Comparison of ENCODE assay signal across 17 cellular contexts in the genomic region with DNA sequence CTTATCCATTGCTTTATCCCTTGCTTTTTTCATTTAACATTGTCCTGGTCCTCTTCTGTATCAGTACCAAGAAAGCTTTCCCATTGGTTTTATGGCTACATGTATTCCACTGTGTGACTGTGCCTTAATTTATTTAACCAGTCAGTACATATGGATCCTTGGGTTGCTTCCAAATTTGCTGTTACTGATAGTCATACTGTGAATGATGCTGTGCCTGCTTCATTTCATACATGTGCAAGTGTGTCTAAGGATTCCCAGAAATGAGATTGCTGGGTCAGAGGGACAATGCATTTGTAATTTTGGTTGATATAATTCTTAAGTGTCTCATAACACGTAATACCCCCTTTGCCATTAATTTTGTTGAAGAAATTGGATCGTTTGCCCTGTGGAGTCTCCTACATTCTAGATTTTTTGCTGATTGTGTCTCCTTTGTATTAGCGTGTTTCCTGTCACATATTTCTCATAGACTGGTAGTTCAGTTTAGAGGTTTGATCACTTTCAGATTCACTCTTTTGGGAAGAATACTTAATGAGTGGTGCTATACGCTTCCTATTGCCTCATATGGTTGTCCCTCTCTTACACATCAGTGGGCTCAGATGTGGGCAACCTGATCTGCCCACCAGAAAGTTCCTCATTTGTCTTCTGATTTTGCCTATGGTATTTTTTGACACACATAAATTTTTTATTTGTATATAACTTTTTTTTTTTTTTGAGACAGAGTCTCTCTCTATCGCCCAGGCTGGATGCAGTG. TPM values are rescaled to one million over a fixed set of nuclear protein-coding genes. Genes with fewer than 3 reads are reported as not detected.
A peak's percentile ranks its signal among the peaks of the same experiment; 100 is the strongest.
DNase-seq lines count a peak whose midpoint lies in the region; ATAC-seq, FAIRE-seq and TF ChIP-seq lines count a peak whose summit lies in the region.
"Had no signal": no experiment of that assay in that cellular context is flagged by ENCODE, and none has a peak within 500 bp of the region (broad histone marks: within the 10 kb centered on the region; RNA-seq: fewer than 3 reads in every experiment).

No MANE protein-coding gene starts in this region.

- no peak for TF ChIP-seq CTCF in GM12865 (IDR thresholded peaks at IDR 0.05; ENCODE audit: insufficient read depth, low read depth, low read length, missing control alignments)
- no peak for TF ChIP-seq CTCF in HepG2 (CRISPR knock-in tag; IDR thresholded peaks at IDR 0.05)

- no peaks in the 10 kb centered on the region for H3K9me3 ChIP-seq in HepG2 (ENCODE audit: low read length)
- H3K9me3 ChIP-seq: gastroesophageal sphincter, testis had no signal

- 95% methylated on average over 5 of the region's 5 CpGs for WGBS in HepG2 (ENCODE audit: low lambda C conversion rate)

- POLR2A ChIA-PET in HepG2 (lab: Yijun Ruan, JAX) = no interaction called here

- H3K9ac ChIP-seq in HepG2 (ENCODE audit: insufficient read depth, low read depth, low read length) = no peak overlapping the region

- in situ Hi-C loops in HepG2 (cut with HindIII; ENCODE audit: extremely low pct_ligation_motif_present, low pct_unique_long_range_greater_than_20kb) = no loop called here

- ATAC-seq in GM18907 (IDR thresholded peaks at IDR 0.05; ENCODE audit: unreplicated experiment) = peak; percentile 77
- ATAC-seq in HG02938 (IDR thresholded peaks at IDR 0.05; ENCODE audit: unreplicated experiment) = peak; percentile 73
- ATAC-seq in HepG2 = no peak
- ATAC-seq: gastroesophageal sphincter had no signal

- TF ChIP-seq RAD21 in HepG2 (CRISPR knock-in tag; IDR thresholded peaks at IDR 0.05) = no peak

- no peak overlapping the region for H3K4me3 ChIP-seq in GM12865 (ENCODE audit: low read depth, low read length)
- H3K4me3 ChIP-seq in HepG2 (replicated peaks in 1 of 3; ENCODE audit: insufficient read depth in 1 of 3, low read depth in 2 of 3, low read length in 3 of 3) = no peak overlapping the region
- H3K4me3 ChIP-seq: gastroesophageal sphincter, testis had no signal

- no peaks in the 10 kb centered on the region for H3K4me1 ChIP-seq in HepG2 (ENCODE audit: insufficient read depth, low read length)
- H3K4me1 ChIP-seq: gastroesophageal sphincter, testis had no signal

- no peak overlapping the region for H3K27ac ChIP-seq in HepG2 (ENCODE audit: extremely low read length, insufficient read depth, low read length)
- H3K27ac ChIP-seq: C4-2B, gastroesophageal sphincter, testis had no signal

- intact Hi-C loops in activated T-helper 1 cell treated with anti-CD3 and anti-CD28 coated beads, Interleukin-12 subunit alpha, Interleukin-12 subunit beta, Interleukin-2, Interleukin-4 antibody, amounts not matched to agents 30 ng/mL and 10 ng/mL and 1 ng/mL, durations not matched to agents 14 hours and 24 hours and 36 hours (cut with micrococcal nuclease) = no loop called here
- intact Hi-C loops in HepG2 (cut with micrococcal nuclease; ENCODE audit: unreplicated experiment) = no loop called here

- H3K9me3 Mint-ChIP-seq in activated T-helper 1 cell treated with anti-CD3 and anti-CD28 coated beads, Interleukin-12 subunit alpha, Interleukin-12 subunit beta, Interleukin-2, Interleukin-4 antibody, amounts not matched to agents 30 ng/mL and 10 ng/mL and 1 ng/mL, durations not matched to agents 14 hours and 24 hours and 36 hours = no peaks in the 10 kb centered on the region

- H3K36me3 ChIP-seq in HepG2 (replicated peaks in 1 of 2; ENCODE audit: control insufficient read depth in 1 of 2, insufficient read depth in 2 of 2, low read length in 2 of 2) = peaks cover 4 to 36% of the 10 kb centered on the region in 2 experiments; a peak in 4 of 5 replicates

- peak overlapping the region; percentile 25 for H3K27ac Mint-ChIP-seq in activated T-helper 1 cell treated with anti-CD3 and anti-CD28 coated beads, Interleukin-12 subunit alpha, Interleukin-12 subunit beta, Interleukin-2, Interleukin-4 antibody, amounts not matched to agents 30 ng/mL and 10 ng/mL and 1 ng/mL, durations not matched to agents 14 hours and 24 hours and 36 hours

- H3K4me1 Mint-ChIP-seq in activated T-helper 1 cell treated with anti-CD3 and anti-CD28 coated beads, Interleukin-12 subunit alpha, Interleukin-12 subunit beta, Interleukin-2, Interleukin-4 antibody, amounts not matched to agents 30 ng/mL and 10 ng/mL and 1 ng/mL, durations not matched to agents 14 hours and 24 hours and 36 hours (ENCODE audit: low read depth) = peaks cover 7% of the 10 kb centered on the region

- DNase-seq in GM12865 (ENCODE audit: low read depth) (peak; percentile 43), NCI-H526 (lab: John Stamatoyannopoulos, UW) (no peak), cerebellar nuclear complex (lab: John Stamatoyannopoulos, UW) (no peak), DMS53 (lab: John Stamatoyannopoulos, UW) (no peak), HepG2 (ENCODE audit: low spot score) (no peak)
- DNase-seq in activated T-helper 1 cell treated with anti-CD3 and anti-CD28 coated beads, Interleukin-12 subunit alpha, Interleukin-12 subunit beta, Interleukin-2, Interleukin-4 antibody, amounts not matched to agents 30 ng/mL and 10 ng/mL and 1 ng/mL, durations not matched to agents 14 hours and 24 hours and 36 hours (ENCODE audit: low spot score) = no peak
- DNase-seq: anterior cingulate cortex, kidney, NCI-H446, T-helper 9 cell had no signal

- H3K36me3 Mint-ChIP-seq in activated T-helper 1 cell treated with anti-CD3 and anti-CD28 coated beads, Interleukin-12 subunit alpha, Interleukin-12 subunit beta, Interleukin-2, Interleukin-4 antibody, amounts not matched to agents 30 ng/mL and 10 ng/mL and 1 ng/mL, durations not matched to agents 14 hours and 24 hours and 36 hours (ENCODE audit: low read depth) = peaks cover 34% of the 10 kb centered on the region

- no peak for TF ChIP-seq POLR2A in HepG2 (IDR thresholded peaks at IDR 0.05; ENCODE audit: insufficient read depth in 1 of 2, low read depth in 2 of 2, low read length in 2 of 2)

- no peak for FAIRE-seq in HepG2 (lab: Jason Lieb, UNC)
- FAIRE-seq: kidney had no signal

- BruUV-seq in HepG2 (replicated peaks; lab: Mats Ljungman, UMichigan) = no TSS peak

- H3K4me3 Mint-ChIP-seq in activated T-helper 1 cell treated with anti-CD3 and anti-CD28 coated beads, Interleukin-12 subunit alpha, Interleukin-12 subunit beta, Interleukin-2, Interleukin-4 antibody, amounts not matched to agents 30 ng/mL and 10 ng/mL and 1 ng/mL, durations not matched to agents 14 hours and 24 hours and 36 hours = no peak overlapping the region

- H4K20me1 ChIP-seq in HepG2 (ENCODE audit: insufficient read depth, low read length) = no peaks in the 10 kb centered on the region

- H3K4me2 ChIP-seq in HepG2 (ENCODE audit: low read depth, low read length) = no peak overlapping the region

- H3K27me3 Mint-ChIP-seq in activated T-helper 1 cell treated with anti-CD3 and anti-CD28 coated beads, Interleukin-12 subunit alpha, Interleukin-12 subunit beta, Interleukin-2, Interleukin-4 antibody, amounts not matched to agents 30 ng/mL and 10 ng/mL and 1 ng/mL, durations not matched to agents 14 hours and 24 hours and 36 hours (ENCODE audit: insufficient read depth) = no peaks in the 10 kb centered on the region

- TF ChIP-seq EP300 in HepG2 (IDR thresholded peaks at IDR 0.05; ENCODE audit: low read depth in 2 of 2, low read length in 2 of 2) (no peak), HepG2 (CRISPR knock-in tag; IDR thresholded peaks at IDR 0.05; ENCODE audit: borderline replicate concordance) (no peak)

- H3K27me3 ChIP-seq in HepG2 (ENCODE audit: control insufficient read depth in 1 of 2, insufficient read depth in 2 of 2, low read length in 2 of 2) = no peaks in the 10 kb centered on the region
- H3K27me3 ChIP-seq: gastroesophageal sphincter, testis had no signal

- CTCF ChIA-PET in HepG2 (lab: Yijun Ruan, JAX; ENCODE audit: low intra/inter-chr PET ratio, low total read pairs) = no interaction called here

- H3K79me2 ChIP-seq in HepG2 (ENCODE audit: insufficient read depth, low read length) = no peaks in the 10 kb centered on the region

- H2AFZ ChIP-seq in HepG2 (ENCODE audit: low read length) = no peak overlapping the region

RNA-seq across cellular contexts. Expression of gene MYBPC3, which starts 35.2 kb away (rescaled TPM):
- total RNA-seq in activated T-helper 1 cell treated with anti-CD3 and anti-CD28 coated beads, Interleukin-12 subunit alpha, Interleukin-12 subunit beta, Interleukin-2, Interleukin-4 antibody, amounts not matched to agents 30 ng/mL and 10 ng/mL and 1 ng/mL, durations not matched to agents 14 hours and 24 hours and 36 hours = not detected in 2 replicates
- total RNA-seq in HepG2 (2016; rRNA removed; fragmentation: Illumina TruSeq; extraction: Trizol) = not detected in 2 replicates
- total RNA-seq in HepG2 (2016; cell fraction: cytosol; rRNA removed; fragmentation: Illumina TruSeq; extraction: Trizol; ENCODE audit: low read depth) = not detected in 2 replicates
- total RNA-seq in HepG2 (2016; cell fraction: insoluble cytoplasmic fraction; rRNA removed; fragmentation: Illumina TruSeq; extraction: Trizol) = not detected in 2 replicates
- total RNA-seq in HepG2 (2016; cell fraction: membrane; rRNA removed; fragmentation: Illumina TruSeq; extraction: Trizol) = not detected in 2 replicates
- total RNA-seq in HepG2 (2016; cell fraction: nucleus; rRNA removed; fragmentation: Illumina TruSeq; extraction: Trizol) = not detected in 2 replicates
- 0.01 TPM in 1 of 2 replicates, not detected in the other for polyA plus RNA-seq in HepG2 (2011; rRNA removed)
- not detected in 2 replicates for polyA plus RNA-seq in HepG2 (2011; cell fraction: cytosol; rRNA removed)
- not detected in 2 replicates for polyA plus RNA-seq in HepG2 (2011; cell fraction: nucleus; rRNA removed)
- not detected in 2 replicates for polyA plus RNA-seq in HepG2 (2012)
- not detected in 2 replicates for polyA plus RNA-seq in HepG2 (2016; cell fraction: cytosol; fragmentation: Illumina TruSeq; extraction: Trizol; ENCODE audit: low read depth)
- polyA plus RNA-seq in HepG2 (2016; cell fraction: insoluble cytoplasmic fraction; fragmentation: Illumina TruSeq; extraction: Trizol; ENCODE audit: low read depth) = not detected in 2 replicates
- polyA plus RNA-seq in HepG2 (2016; cell fraction: membrane; fragmentation: Illumina TruSeq; extraction: Trizol; ENCODE audit: low read depth) = not detected in 2 replicates
- polyA plus RNA-seq in HepG2 (2016; cell fraction: nucleus; fragmentation: Illumina TruSeq; extraction: Trizol; ENCODE audit: insufficient read depth, low read depth) = not detected in 2 replicates
- polyA minus RNA-seq in HepG2 (2011; rRNA and poly(A)+ RNA removed; ENCODE audit: low replicate concordance) = not detected in 2 replicates
- not detected in 2 replicates for polyA minus RNA-seq in HepG2 (2011; cell fraction: cytosol; rRNA and poly(A)+ RNA removed)
- not detected in 2 replicates for polyA minus RNA-seq in HepG2 (2011; cell fraction: nucleus; rRNA and poly(A)+ RNA removed)
- total RNA-seq: myocyte, renal cortical epithelial cell had no signal

RNA-seq across cellular contexts. Expression of gene MADD, which starts 47.3 kb away (rescaled TPM):
- 75.9 and 85.2 TPM in 2 replicates for total RNA-seq in activated T-helper 1 cell treated with anti-CD3 and anti-CD28 coated beads, Interleukin-12 subunit alpha, Interleukin-12 subunit beta, Interleukin-2, Interleukin-4 antibody, amounts not matched to agents 30 ng/mL and 10 ng/mL and 1 ng/mL, durations not matched to agents 14 hours and 24 hours and 36 hours
- total RNA-seq in HepG2 (2016; rRNA removed; fragmentation: Illumina TruSeq; extraction: Trizol) = 16.4 and 18.0 TPM in 2 replicates
- 3.6 and 4.8 TPM in 2 replicates for total RNA-seq in HepG2 (2016; cell fraction: cytosol; rRNA removed; fragmentation: Illumina TruSeq; extraction: Trizol; ENCODE audit: low read depth)
- total RNA-seq in HepG2 (2016; cell fraction: insoluble cytoplasmic fraction; rRNA removed; fragmentation: Illumina TruSeq; extraction: Trizol) = 14.2 and 17.9 TPM in 2 replicates
- total RNA-seq in HepG2 (2016; cell fraction: membrane; rRNA removed; fragmentation: Illumina TruSeq; extraction: Trizol) = 5.8 and 6.9 TPM in 2 replicates
- 21.5 and 24.2 TPM in 2 replicates for total RNA-seq in HepG2 (2016; cell fraction: nucleus; rRNA removed; fragmentation: Illumina TruSeq; extraction: Trizol)
- 29.2 and 30.1 TPM in 2 replicates for polyA plus RNA-seq in HepG2 (2011; rRNA removed)
- polyA plus RNA-seq in HepG2 (2011; cell fraction: cytosol; rRNA removed) = 18.0 and 18.1 TPM in 2 replicates
- polyA plus RNA-seq in HepG2 (2011; cell fraction: nucleus; rRNA removed) = 70.7 and 85.3 TPM in 2 replicates
- polyA plus RNA-seq in HepG2 (2012) = 18.8 and 27.6 TPM in 2 replicates
- 0.83 and 0.84 TPM in 2 replicates for polyA plus RNA-seq in HepG2 (2016; cell fraction: cytosol; fragmentation: Illumina TruSeq; extraction: Trizol; ENCODE audit: low read depth)
- 11.1 and 13.7 TPM in 2 replicates for polyA plus RNA-seq in HepG2 (2016; cell fraction: insoluble cytoplasmic fraction; fragmentation: Illumina TruSeq; extraction: Trizol; ENCODE audit: low read depth)
- polyA plus RNA-seq in HepG2 (2016; cell fraction: membrane; fragmentation: Illumina TruSeq; extraction: Trizol; ENCODE audit: low read depth) = 2.4 TPM in 2 replicates
- 52.0 and 53.3 TPM in 2 replicates for polyA plus RNA-seq in HepG2 (2016; cell fraction: nucleus; fragmentation: Illumina TruSeq; extraction: Trizol; ENCODE audit: insufficient read depth, low read depth)
- polyA minus RNA-seq in HepG2 (2011; rRNA and poly(A)+ RNA removed; ENCODE audit: low replicate concordance) = 124 and 272 TPM in 2 replicates
- polyA minus RNA-seq in HepG2 (2011; cell fraction: cytosol; rRNA and poly(A)+ RNA removed) = 14.4 and 19.1 TPM in 2 replicates
- polyA minus RNA-seq in HepG2 (2011; cell fraction: nucleus; rRNA and poly(A)+ RNA removed) = 40.8 and 44.3 TPM in 2 replicates

RNA-seq across cellular contexts. Expression of gene NR1H3, which starts 59.5 kb away (rescaled TPM):
- total RNA-seq in activated T-helper 1 cell treated with anti-CD3 and anti-CD28 coated beads, Interleukin-12 subunit alpha, Interleukin-12 subunit beta, Interleukin-2, Interleukin-4 antibody, amounts not matched to agents 30 ng/mL and 10 ng/mL and 1 ng/mL, durations not matched to agents 14 hours and 24 hours and 36 hours = 8.5 and 9.9 TPM in 2 replicates
- 36.5 and 41.8 TPM in 2 replicates for total RNA-seq in HepG2 (2016; rRNA removed; fragmentation: Illumina TruSeq; extraction: Trizol)
- 22.0 and 26.3 TPM in 2 replicates for total RNA-seq in HepG2 (2016; cell fraction: cytosol; rRNA removed; fragmentation: Illumina TruSeq; extraction: Trizol; ENCODE audit: low read depth)
- total RNA-seq in HepG2 (2016; cell fraction: insoluble cytoplasmic fraction; rRNA removed; fragmentation: Illumina TruSeq; extraction: Trizol) = 41.4 and 43.5 TPM in 2 replicates
- total RNA-seq in HepG2 (2016; cell fraction: membrane; rRNA removed; fragmentation: Illumina TruSeq; extraction: Trizol) = 46.0 and 47.2 TPM in 2 replicates
- total RNA-seq in HepG2 (2016; cell fraction: nucleus; rRNA removed; fragmentation: Illumina TruSeq; extraction: Trizol) = 30.2 and 30.9 TPM in 2 replicates
- 102 and 115 TPM in 2 replicates for polyA plus RNA-seq in HepG2 (2011; rRNA removed)
- 63.3 and 100 TPM in 2 replicates for polyA plus RNA-seq in HepG2 (2011; cell fraction: cytosol; rRNA removed)
- polyA plus RNA-seq in HepG2 (2011; cell fraction: nucleus; rRNA removed) = 260 and 267 TPM in 2 replicates
- polyA plus RNA-seq in HepG2 (2012) = 31.6 and 34.5 TPM in 2 replicates
- polyA plus RNA-seq in HepG2 (2016; cell fraction: cytosol; fragmentation: Illumina TruSeq; extraction: Trizol; ENCODE audit: low read depth) = 18.8 and 21.2 TPM in 2 replicates
- polyA plus RNA-seq in HepG2 (2016; cell fraction: insoluble cytoplasmic fraction; fragmentation: Illumina TruSeq; extraction: Trizol; ENCODE audit: low read depth) = 29.3 and 35.1 TPM in 2 replicates
- 29.5 and 32.4 TPM in 2 replicates for polyA plus RNA-seq in HepG2 (2016; cell fraction: membrane; fragmentation: Illumina TruSeq; extraction: Trizol; ENCODE audit: low read depth)
- 72.4 and 72.5 TPM in 2 replicates for polyA plus RNA-seq in HepG2 (2016; cell fraction: nucleus; fragmentation: Illumina TruSeq; extraction: Trizol; ENCODE audit: insufficient read depth, low read depth)
- polyA minus RNA-seq in HepG2 (2011; rRNA and poly(A)+ RNA removed; ENCODE audit: low replicate concordance) = 123 and 184 TPM in 2 replicates
- polyA minus RNA-seq in HepG2 (2011; cell fraction: cytosol; rRNA and poly(A)+ RNA removed) = 21.1 and 25.4 TPM in 2 replicates
- polyA minus RNA-seq in HepG2 (2011; cell fraction: nucleus; rRNA and poly(A)+ RNA removed) = 36.3 and 39.8 TPM in 2 replicates
